In genomic region chr10:60964257-60965235, GRCh38 we compare ENCODE assay signal across 8 cellular contexts. TPM values are rescaled to one million over a fixed set of nuclear protein-coding genes. Genes with fewer than 3 reads are reported as not detected.
DNase-seq lines count a peak whose midpoint lies in the region; ATAC-seq and TF ChIP-seq lines count a peak whose summit lies in the region.

No MANE protein-coding gene starts in this region.

- peaks cover 13% of the 10 kb centered on the region for H3K4me1 Mint-ChIP-seq in activated T-helper 17 cell treated with anti-CD3 and anti-CD28 coated beads, Interleukin-2, amount 50 U/mL, for 72 hours

- no peaks in the 10 kb centered on the region for H3K36me3 ChIP-seq in neural cell (ENCODE audit: insufficient read depth, low read length)
- H3K36me3 ChIP-seq in uterus, result no peaks in the 10 kb centered on the region

- no peaks in the 10 kb centered on the region for H3K79me2 ChIP-seq in neural cell (replicated peaks; ENCODE audit: insufficient read depth, low read length)

- no peak overlapping the region for H3K27ac Mint-ChIP-seq in activated T-helper 17 cell treated with anti-CD3 and anti-CD28 coated beads, Interleukin-2, amount 50 U/mL, for 72 hours

- no peaks in the 10 kb centered on the region for H3K9me3 Mint-ChIP-seq in activated T-helper 17 cell treated with anti-CD3 and anti-CD28 coated beads, Interleukin-2, amount 50 U/mL, for 72 hours

- H3K4me3 ChIP-seq in foreskin fibroblast (ENCODE audit: low read depth in 1 of 2, low read length in 2 of 2) (no peak overlapping the region), neural cell (ENCODE audit: low read length) (no peak overlapping the region), uterus (no peak overlapping the region)

- H3K9me2 ChIP-seq in neural cell (ENCODE audit: insufficient read depth, low read length), result no peaks in the 10 kb centered on the region

- peak; percentile 73 for TF ChIP-seq RAD21 in neural cell (conservative IDR thresholded peaks at IDR 0.05)

- no peak for TF ChIP-seq POLR2A in uterus (IDR thresholded peaks at IDR 0.05)

- no peak overlapping the region for H2AFZ ChIP-seq in neural cell (ENCODE audit: low read depth, low read length)

- H3K27me3 ChIP-seq in neural cell (ENCODE audit: insufficient read depth, low read depth, low read length) (no peaks in the 10 kb centered on the region), uterus (no peaks in the 10 kb centered on the region)

- no peak overlapping the region for H3K4me2 ChIP-seq in neural cell (ENCODE audit: low read length)

- no peak for TF ChIP-seq EP300 in neural cell (conservative IDR thresholded peaks at IDR 0.05; ENCODE audit: poor library complexity, severe bottlenecking)

- ATAC-seq in activated CD4-positive, CD25-positive, alpha-beta regulatory T cell treated with anti-CD3 and anti-CD28 coated beads, Interleukin-2, amount 50 U/mL, for 24 hours, result no peak
- ATAC-seq in HG03175 (IDR thresholded peaks at IDR 0.05; ENCODE audit: unreplicated experiment), result peak; percentile 70
- peak; percentile 54 for ATAC-seq in activated T-helper 17 cell treated with anti-CD3 and anti-CD28 coated beads, Interleukin-2, amount 50 U/mL, for 72 hours (replicated peaks)

- H4K20me1 ChIP-seq in neural cell (ENCODE audit: insufficient read depth), result no peaks in the 10 kb centered on the region

- H3K4me1 ChIP-seq in uterus, result peaks cover 0 to 13% of the 10 kb centered on the region in 2 donors

- intact Hi-C loops in uterus (cut with DNase I; ENCODE audit: low total_unique reads), result loop anchor here (5.0 kb wide), 1 partner anchor 147 kb away; no protein-coding TSS in a partner anchor

- DNase-seq in activated CD4-positive, CD25-positive, alpha-beta regulatory T cell treated with anti-CD3 and anti-CD28 coated beads, Interleukin-2, amount 50 U/mL, for 72 hours, result peak; percentile 33
- peak; percentile 36 for DNase-seq in NCI-H82 treated with DMSO at 0.1 percent for 48 hours (lab: John Stamatoyannopoulos, UW; ENCODE audit: unreplicated experiment)
- DNase-seq in foreskin fibroblast, result peak; percentile 65 to 88
- peak; percentile 68 to 83 for DNase-seq in uterus

- no peak overlapping the region for H3K27ac ChIP-seq in neural cell (ENCODE audit: low read length)
- H3K27ac ChIP-seq in uterus, result peak overlapping the region; percentile 68 to 77

- H3K9ac ChIP-seq in neural cell (ENCODE audit: low read length), result no peak overlapping the region

- no peaks in the 10 kb centered on the region for H3F3A ChIP-seq in neural cell (ENCODE audit: insufficient read depth, low read length, poor library complexity, severe bottlenecking)

- no peaks in the 10 kb centered on the region for H3K9me3 ChIP-seq in neural cell (ENCODE audit: low read length)
- no peaks in the 10 kb centered on the region for H3K9me3 ChIP-seq in uterus

- no peak overlapping the region for H3K4me3 Mint-ChIP-seq in activated T-helper 17 cell treated with anti-CD3 and anti-CD28 coated beads, Interleukin-2, amount 50 U/mL, for 72 hours

- TF ChIP-seq CTCF in foreskin fibroblast (IDR thresholded peaks at IDR 0.05; ENCODE audit: low read depth, low read length) (peak; percentile 67), neural cell (IDR thresholded peaks at IDR 0.05; ENCODE audit: poor library complexity, severe bottlenecking) (peak; percentile 76), uterus (IDR thresholded peaks at IDR 0.05) (peak; percentile 78 to 84 (median 80))

- no peaks in the 10 kb centered on the region for H3K36me3 Mint-ChIP-seq in activated T-helper 17 cell treated with anti-CD3 and anti-CD28 coated beads, Interleukin-2, amount 50 U/mL, for 72 hours (ENCODE audit: low read depth)

- peaks cover 30% of the 10 kb centered on the region for H3K27me3 Mint-ChIP-seq in activated T-helper 17 cell treated with anti-CD3 and anti-CD28 coated beads, Interleukin-2, amount 50 U/mL, for 72 hours

TF ChIP-seq in neural cell, 6 proteins besides CTCF, POLR2A, EP300 and RAD21:
- no peak for TF ChIP-seq POLR2AphosphoS5 (IDR thresholded peaks at IDR 0.05)
- TF ChIP-seq SMC3 (conservative IDR thresholded peaks at IDR 0.05; ENCODE audit: poor library complexity), result peak; percentile 72

RNA-seq across cellular contexts. Expression of gene RHOBTB1, which starts 20.6 kb away (rescaled TPM):
- under 1 TPM in 1 of 2 donors, not detected in 1; 0.56 TPM for total RNA-seq in activated T-helper 17 cell treated with anti-CD3 and anti-CD28 coated beads, Interleukin-2, amount 50 U/mL, for 72 hours
- polyA plus RNA-seq in neural cell, result 8.0 and 10.5 TPM in 2 replicates
- 10.7 and 12.2 TPM in 2 replicates for polyA minus RNA-seq in neural cell
- total RNA-seq in uterus, result 10 to 100 TPM in 3 of 4 donors, 1 to 10 TPM in 1; 6.9 to 67.5 (median 13.8) TPM

Comparison
In these comparisons a context has a peak if more than half of its experiments do, and no peak if none do; other contexts are left out.
1. ATAC-seq: peak in HG03175 (single experiment) and activated T-helper 17 cell treated with anti-CD3 and anti-CD28 coated beads, Interleukin-2, amount 50 U/mL, for 72 hours (single experiment); none in activated CD4-positive, CD25-positive, alpha-beta regulatory T cell treated with anti-CD3 and anti-CD28 coated beads, Interleukin-2, amount 50 U/mL, for 24 hours (0 of 2).
2. RNA of gene RHOBTB1, which starts 20.6 kb away (total RNA-seq): 6.9 to 67.5 TPM in uterus; 0.56 TPM in activated T-helper 17 cell treated with anti-CD3 and anti-CD28 coated beads, Interleukin-2, amount 50 U/mL, for 72 hours; every median in the first group is over 4 times any median in the second.
3. Peak in every context shown above with its lines, with median percentiles within 50 percentile points of each other: DNase-seq and CTCF ChIP-seq.